In the genomic region with DNA sequence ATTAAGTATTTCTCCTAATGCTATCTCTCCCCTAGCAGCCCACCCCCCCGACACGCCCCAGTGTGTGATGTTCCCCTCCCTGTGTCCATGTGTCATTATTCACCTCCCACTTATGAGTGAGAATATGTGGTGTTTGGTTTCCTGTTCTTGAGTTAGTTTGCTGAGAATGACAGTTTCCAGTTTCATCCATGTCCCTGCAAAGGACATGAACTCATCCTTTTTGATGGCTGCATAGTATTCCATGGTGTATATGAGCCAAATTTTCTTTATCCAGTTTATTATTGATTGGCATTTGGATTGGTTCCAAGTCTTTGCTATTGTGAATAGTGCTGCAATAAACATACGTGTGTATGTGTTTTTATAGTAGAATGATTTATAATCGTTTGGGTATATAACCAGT, we compare ENCODE assay signal across 6 cellular contexts. TPM values are rescaled to one million over a fixed set of nuclear protein-coding genes. Genes with fewer than 3 reads are reported as not detected.
"Had no signal": no experiment of that assay in that cellular context is flagged by ENCODE, and none has a peak within 500 bp of the region (broad histone marks: within the 10 kb centered on the region; RNA-seq: fewer than 3 reads in every experiment).

No MANE protein-coding gene starts in this region.

RNA-seq across cellular contexts. Expression of gene HEPH, which starts 28.8 kb away (rescaled TPM):
- total RNA-seq: activated naive CD4-positive, alpha-beta T cell treated with anti-CD3 and anti-CD28 coated beads for 36 hours; activated naive CD8-positive, alpha-beta T cell treated with anti-CD3 and anti-CD28 coated beads for 36 hours; activated naive CD8-positive, alpha-beta T cell treated with anti-CD3 and anti-CD28 coated beads, Interleukin-2, amount 10 ng/mL, durations not matched to agents 7 days and 5 days; activated T-helper 1 cell treated with anti-CD3 and anti-CD28 coated beads, Interleukin-12 subunit alpha, Interleukin-12 subunit beta, Interleukin-2, Interleukin-4 antibody, amounts not matched to agents 30 ng/mL and 10 ng/mL and 1 ng/mL, durations not matched to agents 14 hours and 24 hours and 36 hours; activated T-helper 17 cell treated with anti-CD3 and anti-CD28 coated beads, Interleukin-2, amount 50 U/mL, for 72 hours; activated T-helper 2 cell treated with anti-CD3 and anti-CD28 coated beads, Interferon-gamma antibody, Interleukin-2, Interleukin-4, amounts not matched to agents 10 μg/mL and 5 μg/mL and 100 μg/mL, durations not matched to agents 14 hours and 24 hours and 36 hours had no signal
